Comparison of ENCODE assay signal across 17 cellular contexts in genomic region chr21:17738171-17738953, GRCh38.
"Had no signal": no experiment of that assay in that cellular context is flagged by ENCODE, and none has a peak within 500 bp of the region (broad histone marks: within the 10 kb centered on the region; RNA-seq: fewer than 3 reads in every experiment).

No MANE protein-coding gene starts in this region.

- H3K36me3 ChIP-seq: colonic mucosa, lower lobe of right lung, neutrophil, sigmoid colon had no signal

- H3K27ac ChIP-seq: colonic mucosa, lower lobe of right lung, neutrophil, sigmoid colon, testis had no signal

- DNase-seq: activated CD4-positive, alpha-beta T cell treated with anti-CD3 and anti-CD28 coated beads for 36 hours; activated CD8-positive, alpha-beta memory T cell treated with anti-CD3 and anti-CD28 coated beads, Interleukin-2, amount 50 U/mL, for 48 hours; activated CD8-positive, alpha-beta T cell treated with anti-CD3 and anti-CD28 coated beads for 36 hours; activated naive CD4-positive, alpha-beta T cell; colonic mucosa; effector CD4-positive, alpha-beta T cell; lower lobe of right lung; naive thymus-derived CD4-positive, alpha-beta T cell; sigmoid colon; stimulated activated CD4-positive, alpha-beta T cell treated with anti-CD3 and anti-CD28 coated beads, Interleukin-4, amount 100 ng/mL, for 1 hour; stimulated activated CD8-positive, alpha-beta memory T cell treated with anti-CD3 and anti-CD28 coated beads, Interleukin-4, amount 100 ng/mL, for 48 hours; T-helper 17 cell; testis had no signal

- H3K4me1 ChIP-seq: colonic mucosa, lower lobe of right lung, sigmoid colon, testis had no signal

- H3K4me3 ChIP-seq: colonic mucosa, lower lobe of right lung, sigmoid colon, testis had no signal

- H3K4me3 Mint-ChIP-seq: activated CD4-positive, alpha-beta T cell treated with anti-CD3 and anti-CD28 coated beads for 36 hours; activated CD8-positive, alpha-beta T cell treated with anti-CD3 and anti-CD28 coated beads for 36 hours; activated T-helper 1 cell treated with anti-CD3 and anti-CD28 coated beads, Interleukin-12 subunit alpha, Interleukin-12 subunit beta, Interleukin-2, Interleukin-4 antibody, amounts not matched to agents 30 ng/mL and 10 ng/mL and 1 ng/mL, durations not matched to agents 14 hours and 24 hours and 36 hours; naive thymus-derived CD4-positive, alpha-beta T cell; stimulated activated naive CD8-positive, alpha-beta T cell treated with anti-CD3 and anti-CD28 coated beads, Interleukin-15, Interleukin-2, amounts not matched to agents 100 ng/mL and 50 ng/mL, for 24 hours; T-helper 17 cell had no signal

- H3K27me3 Mint-ChIP-seq: activated CD4-positive, alpha-beta T cell treated with anti-CD3 and anti-CD28 coated beads for 36 hours; activated CD8-positive, alpha-beta T cell treated with anti-CD3 and anti-CD28 coated beads for 36 hours; naive thymus-derived CD4-positive, alpha-beta T cell; progenitor cell of endocrine pancreas; stimulated activated naive CD8-positive, alpha-beta T cell treated with anti-CD3 and anti-CD28 coated beads, Interleukin-15, Interleukin-2, amounts not matched to agents 100 ng/mL and 50 ng/mL, for 24 hours; T-helper 17 cell had no signal

- H3K9me3 ChIP-seq: colonic mucosa, neutrophil, sigmoid colon, testis had no signal

- ATAC-seq: activated CD4-positive, alpha-beta T cell treated with anti-CD3 and anti-CD28 coated beads for 36 hours; activated CD8-positive, alpha-beta T cell treated with anti-CD3 and anti-CD28 coated beads for 36 hours; lower lobe of right lung; naive thymus-derived CD4-positive, alpha-beta T cell; T-helper 17 cell had no signal

- H3K27me3 ChIP-seq: colonic mucosa, neutrophil, sigmoid colon, testis had no signal

- H3K27ac Mint-ChIP-seq: activated CD4-positive, alpha-beta T cell treated with anti-CD3 and anti-CD28 coated beads for 36 hours; activated CD8-positive, alpha-beta T cell treated with anti-CD3 and anti-CD28 coated beads for 36 hours; activated T-helper 1 cell treated with anti-CD3 and anti-CD28 coated beads, Interleukin-12 subunit alpha, Interleukin-12 subunit beta, Interleukin-2, Interleukin-4 antibody, amounts not matched to agents 30 ng/mL and 10 ng/mL and 1 ng/mL, durations not matched to agents 14 hours and 24 hours and 36 hours; naive thymus-derived CD4-positive, alpha-beta T cell; progenitor cell of endocrine pancreas; stimulated activated naive CD8-positive, alpha-beta T cell treated with anti-CD3 and anti-CD28 coated beads, Interleukin-15, Interleukin-2, amounts not matched to agents 100 ng/mL and 50 ng/mL, for 24 hours; T-helper 17 cell had no signal
